ENCODE assay signal across 21 cellular contexts in genomic region chr4:3374011-3374645, GRCh38.
"Had no signal": no experiment of that assay in that cellular context is flagged by ENCODE, and none has a peak within 500 bp of the region (broad histone marks: within the 10 kb centered on the region; RNA-seq: fewer than 3 reads in every experiment).

No MANE protein-coding gene starts in this region.

- H3K36me3 Mint-ChIP-seq: activated CD4-positive, alpha-beta memory T cell treated with anti-CD3 and anti-CD28 coated beads for 36 hours had no signal

- H3K36me3 ChIP-seq: colonic mucosa, neural progenitor cell, right lobe of liver had no signal

- H3K9me3 Mint-ChIP-seq: central memory CD8-positive, alpha-beta T cell had no signal

- H3K9ac ChIP-seq: neural progenitor cell had no signal

- H3K4me3 ChIP-seq: body of pancreas, colonic mucosa, neural progenitor cell, psoas muscle, right lobe of liver, smooth muscle cell, tibial artery had no signal

- H3K27ac ChIP-seq: body of pancreas, colonic mucosa, neural progenitor cell, psoas muscle, tibial artery had no signal

- H3K27ac Mint-ChIP-seq: activated CD4-positive, alpha-beta memory T cell treated with anti-CD3 and anti-CD28 coated beads for 36 hours; activated CD4-positive, alpha-beta T cell treated with anti-CD3 and anti-CD28 coated beads for 36 hours; activated T-helper 17 cell treated with anti-CD3 and anti-CD28 coated beads, Interleukin-2, amount 50 U/mL, for 72 hours; neural progenitor cell; T-helper 2 cell treated with Interferon-gamma antibody and Interleukin-4, amounts not matched to agents 5 μg/mL and 100 μg/mL, for 36 hours had no signal

- H3K4me1 ChIP-seq: body of pancreas, colonic mucosa had no signal

- H3K4me3 Mint-ChIP-seq: activated CD4-positive, alpha-beta memory T cell treated with anti-CD3 and anti-CD28 coated beads for 36 hours; activated CD4-positive, alpha-beta T cell treated with anti-CD3 and anti-CD28 coated beads for 36 hours; activated T-helper 17 cell treated with anti-CD3 and anti-CD28 coated beads, Interleukin-2, amount 50 U/mL, for 72 hours; central memory CD8-positive, alpha-beta T cell; neural progenitor cell; T-helper 2 cell treated with Interferon-gamma antibody and Interleukin-4, amounts not matched to agents 5 μg/mL and 100 μg/mL, for 36 hours had no signal

- DNase-seq: activated CD4-positive, alpha-beta memory T cell treated with anti-CD3 and anti-CD28 coated beads for 36 hours; activated CD4-positive, alpha-beta T cell treated with anti-CD3 and anti-CD28 coated beads for 36 hours; activated naive CD4-positive, alpha-beta T cell treated with Interleukin-2 at 50 U/mL for 16 hours; activated T-cell treated with anti-CD3 and anti-CD28 coated beads, Interleukin-2, amount 50 U/mL, for 1 hour; body of pancreas; colonic mucosa; erythroblast; foreskin melanocyte; glutamatergic neuron; kidney; mammary epithelial cell; psoas muscle; stimulated activated CD4-positive, alpha-beta T cell treated with anti-CD3 and anti-CD28 coated beads, Interleukin-4, amount 100 ng/mL, for 24 hours; stimulated activated naive CD4-positive, alpha-beta T cell treated with Interleukin-2 at 50 U/mL for 16 hours; tibial artery had no signal

- H3K27me3 ChIP-seq: body of pancreas, colonic mucosa, right lobe of liver, tibial artery had no signal

- H3K4me2 ChIP-seq: neural progenitor cell, smooth muscle cell had no signal

- ATAC-seq: activated CD4-positive, alpha-beta T cell treated with anti-CD3 and anti-CD28 coated beads for 36 hours; activated T-helper 17 cell treated with anti-CD3 and anti-CD28 coated beads, Interleukin-2, amount 50 U/mL, for 72 hours; body of pancreas; psoas muscle had no signal

- H3K9me3 ChIP-seq: body of pancreas, colonic mucosa, psoas muscle, right lobe of liver, tibial artery had no signal
